Comparison of ENCODE assay signal across 8 cellular contexts in the genomic region with DNA sequence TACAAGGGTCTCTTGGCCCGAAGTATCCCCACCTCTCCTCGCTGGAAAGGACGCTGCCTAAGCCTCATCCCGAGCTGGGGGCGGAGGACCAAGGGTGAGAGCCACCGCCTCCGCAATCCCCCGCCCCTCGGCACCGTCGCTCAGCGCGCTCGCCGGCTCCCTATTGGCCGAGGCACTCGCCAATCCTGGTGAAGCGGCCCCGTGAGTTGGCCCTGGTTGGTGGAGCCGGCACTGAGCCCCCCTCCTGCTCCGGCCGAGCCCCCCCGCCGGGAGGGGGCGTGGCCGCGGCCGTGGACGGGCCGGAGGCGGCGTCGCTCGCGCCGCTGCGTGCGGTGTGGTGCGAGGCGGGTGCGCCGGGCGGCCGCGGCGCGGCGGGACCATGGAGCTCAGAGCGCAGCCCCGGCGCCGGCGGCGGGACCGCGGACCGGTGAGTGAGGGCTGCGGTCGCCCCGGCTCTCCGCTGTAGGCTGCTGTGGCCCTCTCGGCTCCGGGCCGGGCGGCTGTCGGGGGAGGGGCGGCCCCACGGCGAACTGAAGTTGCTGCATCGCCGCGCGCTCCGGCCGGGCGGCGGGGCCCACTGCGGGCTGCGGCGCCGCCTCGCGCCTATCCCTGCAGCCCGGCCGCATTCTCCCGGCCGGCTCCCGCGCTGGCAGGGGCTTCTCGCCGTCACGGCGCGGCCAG. TPM values are rescaled to one million over a fixed set of nuclear protein-coding genes. Genes with fewer than 3 reads are reported as not detected.
DNase-seq lines count a peak whose midpoint lies in the region; ATAC-seq and TF ChIP-seq lines count a peak whose summit lies in the region.

A gene with protein sequence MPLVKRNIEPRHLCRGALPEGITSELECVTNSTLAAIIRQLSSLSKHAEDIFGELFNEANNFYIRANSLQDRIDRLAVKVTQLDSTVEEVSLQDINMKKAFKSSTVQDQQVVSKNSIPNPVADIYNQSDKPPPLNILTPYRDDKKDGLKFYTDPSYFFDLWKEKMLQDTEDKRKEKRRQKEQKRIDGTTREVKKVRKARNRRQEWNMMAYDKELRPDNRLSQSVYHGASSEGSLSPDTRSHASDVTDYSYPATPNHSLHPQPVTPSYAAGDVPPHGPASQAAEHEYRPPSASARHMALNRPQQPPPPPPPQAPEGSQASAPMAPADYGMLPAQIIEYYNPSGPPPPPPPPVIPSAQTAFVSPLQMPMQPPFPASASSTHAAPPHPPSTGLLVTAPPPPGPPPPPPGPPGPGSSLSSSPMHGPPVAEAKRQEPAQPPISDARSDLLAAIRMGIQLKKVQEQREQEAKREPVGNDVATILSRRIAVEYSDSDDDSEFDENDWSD (plus strand): TSS at position 291 of the 681 bp plus-strand sequence. CDS start 84,588 bp downstream, outside the sequence.

- H3K27ac ChIP-seq in GM23338 (ENCODE audit: low read depth) (no peak within 1 kb of the TSS), KMS-11 (no peak within 1 kb of the TSS), ascending aorta (peak within 1 kb of the TSS in 1 of 2 donors; percentile 59), right cardiac atrium (ENCODE audit: low read length) (peak within 1 kb of the TSS; percentile 61)

- H3F3A ChIP-seq in GM23338 (replicated peaks; ENCODE audit: low read depth) = no peaks in the 10 kb centered on the region

- H3K27ac Mint-ChIP-seq in GM23338 (no peak within 1 kb of the TSS), Caco-2 (ENCODE audit: unreplicated experiment) (no peak within 1 kb of the TSS)

- CTCF ChIA-PET in Caco-2 (lab: Charles Lee) = no interaction called here

- no peaks in the 10 kb centered on the region; the same call in 1 of the 2 replicates for H3K9me2 ChIP-seq in GM23338 (ENCODE audit: insufficient read depth)

- H3K36me3 ChIP-seq in GM23338 (ENCODE audit: insufficient read depth) (no peaks in the 10 kb centered on the region), KMS-11 (ENCODE audit: insufficient read depth) (no peaks in the 10 kb centered on the region), ascending aorta (no peaks in the 10 kb centered on the region), Caco-2 (ENCODE audit: control insufficient read depth, insufficient read depth, low read length) (no peaks in the 10 kb centered on the region)

- H3K4me1 Mint-ChIP-seq in GM23338 (peaks cover 14% of the 10 kb centered on the region), Caco-2 (ENCODE audit: low read depth, unreplicated experiment) (peaks cover 8% of the 10 kb centered on the region)

- WGBS in right cardiac atrium = under 1% methylated on average over 94 of the region's 94 CpGs

- POLR2A ChIA-PET in Caco-2 (lab: Charles Lee) = no interaction called here

- H3K9me3 Mint-ChIP-seq in GM23338 = peaks cover 9% of the 10 kb centered on the region
- no peaks in the 10 kb centered on the region for H3K9me3 Mint-ChIP-seq in Caco-2 (ENCODE audit: unreplicated experiment)

- intact Hi-C loops in ascending aorta (cut with DNase I) = loop anchor here (1.0 to 10.0 kb wide), 5 partner anchors 135 to 897 kb away; a partner anchor contains a TSS
- intact Hi-C loops in right cardiac atrium (cut with DNase I) = no loop called here
- intact Hi-C loops in posterior cingulate gyrus (cut with DNase I) = loop anchor here (5.0 kb wide), 1 partner anchor 50 kb away; no protein-coding TSS in a partner anchor
- intact Hi-C loops in Caco-2 (cut with micrococcal nuclease; ENCODE audit: unreplicated experiment) = no loop called here

- no peak for TF ChIP-seq CTCF in GM23338 (conservative IDR thresholded peaks at IDR 0.05; ENCODE audit: low read depth in 2 of 2)
- no peak for TF ChIP-seq CTCF in KMS-11 (conservative IDR thresholded peaks at IDR 0.05; ENCODE audit: low read depth, low read length)
- TF ChIP-seq CTCF in ascending aorta (IDR thresholded peaks at IDR 0.05) = peak in 1 of 3 experiments; percentile 6
- no peak for TF ChIP-seq CTCF in Caco-2 (IDR thresholded peaks at IDR 0.05; ENCODE audit: insufficient read depth in 1 of 2, low read depth in 1 of 2, low read length in 1 of 2, severe bottlenecking in 1 of 2, unreplicated experiment in 1 of 2)

- H3K36me3 Mint-ChIP-seq in GM23338 (ENCODE audit: low read depth) = no peaks in the 10 kb centered on the region; the same call in 2 of the 3 replicates
- no peaks in the 10 kb centered on the region for H3K36me3 Mint-ChIP-seq in Caco-2 (ENCODE audit: insufficient read depth, unreplicated experiment)

- peaks cover 27% of the 10 kb centered on the region for H3K79me2 ChIP-seq in GM23338 (replicated peaks; ENCODE audit: insufficient read depth)
- no peaks in the 10 kb centered on the region for H3K79me2 ChIP-seq in KMS-11 (ENCODE audit: insufficient read depth, low read depth)

- peak within 1 kb of the TSS; percentile 90 for H2AFZ ChIP-seq in GM23338
- H2AFZ ChIP-seq in KMS-11 (ENCODE audit: low read depth) = peak within 1 kb of the TSS; percentile 57

- peaks cover 8% of the 10 kb centered on the region for H3K27me3 Mint-ChIP-seq in GM23338 (ENCODE audit: insufficient read depth, low read depth, poor library complexity)
- H3K27me3 Mint-ChIP-seq in Caco-2 (ENCODE audit: insufficient read depth, unreplicated experiment) = peaks cover 3% of the 10 kb centered on the region

- ATAC-seq in GM23338 (peak; percentile 95), right cardiac atrium (peak; percentile 99)

- H3K27me3 ChIP-seq in GM23338 (ENCODE audit: insufficient read depth) (peaks cover 39% of the 10 kb centered on the region), KMS-11 (ENCODE audit: insufficient read depth, low read depth) (no peaks in the 10 kb centered on the region), ascending aorta (no peaks in the 10 kb centered on the region), right cardiac atrium (ENCODE audit: control insufficient read depth, insufficient read depth) (no peaks in the 10 kb centered on the region), Caco-2 (replicated peaks; ENCODE audit: control insufficient read depth, insufficient read depth, low read length) (no peaks in the 10 kb centered on the region)

- H4K20me1 ChIP-seq in GM23338 (replicated peaks; ENCODE audit: insufficient read depth) (peaks cover 14% of the 10 kb centered on the region; the same call in 1 of the 2 replicates), KMS-11 (ENCODE audit: insufficient read depth) (no peaks in the 10 kb centered on the region)

- H3K4me1 ChIP-seq in GM23338 (ENCODE audit: insufficient read depth) (peaks cover 21% of the 10 kb centered on the region), KMS-11 (ENCODE audit: low read depth, poor library complexity, severe bottlenecking) (peaks cover 4% of the 10 kb centered on the region), ascending aorta (peaks cover 6 to 7% of the 10 kb centered on the region in 2 donors), right cardiac atrium (ENCODE audit: control insufficient read depth, insufficient read depth, low read length) (peaks cover 9% of the 10 kb centered on the region), Caco-2 (peaks cover 17% of the 10 kb centered on the region)

- H3K4me3 ChIP-seq in GM23338 (peak within 1 kb of the TSS; percentile 77), KMS-11 (IDR thresholded peaks at IDR 0.05; ENCODE audit: insufficient read depth, low read depth, low read length) (no peak within 1 kb of the TSS), ascending aorta (peak within 1 kb of the TSS; percentile 70 to 89), right cardiac atrium (ENCODE audit: low read length) (peak within 1 kb of the TSS; percentile 87), Caco-2 (ENCODE audit: low read depth, low read length) (no peak within 1 kb of the TSS)

- peak within 1 kb of the TSS; percentile 46; the same call in 1 of the 2 replicates for H3K9ac ChIP-seq in KMS-11

- peak; percentile 95 for DNase-seq in EH (ENCODE audit: low read depth)
- DNase-seq in GM23338 (ENCODE audit: low spot score) = peak; percentile 97
- peak; percentile 92 for DNase-seq in RPMI7951 (ENCODE audit: low read depth)
- DNase-seq in ascending aorta (ENCODE audit: low spot score in 2 of 2) = peak; percentile 36 to 94
- DNase-seq in right cardiac atrium = peak; percentile 97 to 98 (median 98)
- peak; percentile 93 to 99 (median 97) for DNase-seq in posterior cingulate gyrus
- no peak for DNase-seq in Caco-2

- H3K9me3 ChIP-seq in ascending aorta (no peaks in the 10 kb centered on the region), right cardiac atrium (ENCODE audit: control insufficient read depth, low read length) (no peaks in the 10 kb centered on the region), Caco-2 (no peaks in the 10 kb centered on the region)

- BruUV-seq in Caco-2 (replicated peaks; lab: Mats Ljungman, UMichigan) = no TSS peak

- H3K4me2 ChIP-seq in GM23338 (peak within 1 kb of the TSS; percentile 82), KMS-11 (peak within 1 kb of the TSS; percentile 51; the same call in 1 of the 2 replicates)

- H3K4me3 Mint-ChIP-seq in GM23338 (peak within 1 kb of the TSS; percentile 86), Caco-2 (ENCODE audit: unreplicated experiment) (no peak within 1 kb of the TSS)

TF ChIP-seq in GM23338, 12 proteins besides CTCF, POLR2A, EP300 and RAD21 (continues in another document):
- peak; percentile 51 for TF ChIP-seq CREB1 (CRISPR knock-in tag; IDR thresholded peaks at IDR 0.05; ENCODE audit: low read depth)
- TF ChIP-seq STAT1 (IDR thresholded peaks at IDR 0.05; ENCODE audit: unreplicated experiment) = no peak

RNA-seq across cellular contexts. Expression of the gene that starts here (rescaled TPM):
- 20.7 and 21.0 TPM in 2 replicates for total RNA-seq in GM23338 (2014; rRNA removed; shearing (Covaris generic))
- polyA plus RNA-seq in GM23338 (2016; fragmentation: Nextera tagmentation; extraction: Ambion mirVana) = 9.9 and 10.5 TPM in 2 replicates
- 5.2 and 6.1 TPM in 2 replicates for total RNA-seq in RPMI7951 (2014; rRNA removed; shearing (Covaris generic))
- 14.3 TPM for total RNA-seq in ascending aorta
- 10 to 100 TPM; 12.7 to 16.0 (median 14.4) TPM for total RNA-seq in right cardiac atrium
- polyA plus RNA-seq in right cardiac atrium = 5.9 TPM
- total RNA-seq in Caco-2 (2022) = not detected in 2 replicates

Comparison
In these comparisons a context has a peak if more than half of its experiments do, and no peak if none do; other contexts are left out.
1. DNase-seq: peak in EH (single experiment), GM23338 (single experiment), RPMI7951 (single experiment), ascending aorta (2 of 2), right cardiac atrium (3 of 3) and posterior cingulate gyrus (10 of 10); none in Caco-2 (0 of 2).
2. H3K4me3 ChIP-seq: peak in GM23338 (single experiment), ascending aorta (2 of 2) and right cardiac atrium (single experiment); none in KMS-11 (single experiment) and Caco-2 (single experiment).
3. intact Hi-C loops: an anchor here in ascending aorta (1.0 to 10.0 kb wide) and posterior cingulate gyrus (5.0 kb wide); none called in right cardiac atrium and Caco-2.